Comparison of ENCODE assay signal across 1 cellular context in the genomic region with DNA sequence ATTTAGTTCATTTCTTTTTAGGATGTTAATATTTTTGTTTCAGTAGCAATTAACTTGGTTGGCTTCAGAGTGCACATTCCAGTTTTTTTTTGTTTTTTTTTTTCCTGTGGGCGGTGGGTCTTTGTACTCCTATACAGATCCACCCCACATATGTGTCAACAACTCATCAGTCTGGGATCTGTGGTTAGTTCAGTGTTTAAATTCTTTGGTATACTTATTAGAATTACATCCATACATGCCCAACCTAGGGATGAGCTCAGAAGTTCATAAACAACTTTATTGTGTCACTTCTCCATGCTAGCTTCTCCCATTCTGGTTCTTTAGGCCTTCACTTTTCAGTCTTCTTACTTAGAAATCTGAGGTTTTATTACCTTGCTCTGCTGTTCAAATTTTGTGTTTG.
TF ChIP-seq lines count a peak whose summit lies in the region.

No MANE protein-coding gene starts in this region.

TF ChIP-seq in IMR-90, 13 proteins besides CTCF, POLR2A, EP300 and RAD21:
- TF ChIP-seq NFE2L2 (IDR thresholded peaks at IDR 0.05; ENCODE audit: low read depth, low read length) = no peak
- TF ChIP-seq, protein P1, sequence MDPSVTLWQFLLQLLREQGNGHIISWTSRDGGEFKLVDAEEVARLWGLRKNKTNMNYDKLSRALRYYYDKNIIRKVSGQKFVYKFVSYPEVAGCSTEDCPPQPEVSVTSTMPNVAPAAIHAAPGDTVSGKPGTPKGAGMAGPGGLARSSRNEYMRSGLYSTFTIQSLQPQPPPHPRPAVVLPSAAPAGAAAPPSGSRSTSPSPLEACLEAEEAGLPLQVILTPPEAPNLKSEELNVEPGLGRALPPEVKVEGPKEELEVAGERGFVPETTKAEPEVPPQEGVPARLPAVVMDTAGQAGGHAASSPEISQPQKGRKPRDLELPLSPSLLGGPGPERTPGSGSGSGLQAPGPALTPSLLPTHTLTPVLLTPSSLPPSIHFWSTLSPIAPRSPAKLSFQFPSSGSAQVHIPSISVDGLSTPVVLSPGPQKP (IDR thresholded peaks at IDR 0.05; ENCODE audit: borderline replicate concordance, low read depth, low read length) = no peak
- TF ChIP-seq RCOR1 (IDR thresholded peaks at IDR 0.05; ENCODE audit: insufficient replicate concordance, low read length) = no peak
- TF ChIP-seq SMC3 (IDR thresholded peaks at IDR 0.05; ENCODE audit: low read depth, low read length) = no peak
- no peak for TF ChIP-seq FOS (IDR thresholded peaks at IDR 0.05; ENCODE audit: low read depth, low read length)
- no peak for TF ChIP-seq CEBPB (IDR thresholded peaks at IDR 0.05; ENCODE audit: low read depth, low read length)
- TF ChIP-seq, protein P2, sequence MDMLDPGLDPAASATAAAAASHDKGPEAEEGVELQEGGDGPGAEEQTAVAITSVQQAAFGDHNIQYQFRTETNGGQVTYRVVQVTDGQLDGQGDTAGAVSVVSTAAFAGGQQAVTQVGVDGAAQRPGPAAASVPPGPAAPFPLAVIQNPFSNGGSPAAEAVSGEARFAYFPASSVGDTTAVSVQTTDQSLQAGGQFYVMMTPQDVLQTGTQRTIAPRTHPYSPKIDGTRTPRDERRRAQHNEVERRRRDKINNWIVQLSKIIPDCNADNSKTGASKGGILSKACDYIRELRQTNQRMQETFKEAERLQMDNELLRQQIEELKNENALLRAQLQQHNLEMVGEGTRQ (IDR thresholded peaks at IDR 0.05; ENCODE audit: low read depth, low read length) = no peak
- no peak for TF ChIP-seq BHLHE40 (IDR thresholded peaks at IDR 0.05; ENCODE audit: low read depth, low read length)
- TF ChIP-seq MAFK (IDR thresholded peaks at IDR 0.05; ENCODE audit: low read depth, low read length) = no peak
- TF ChIP-seq MXI1 (IDR thresholded peaks at IDR 0.05; ENCODE audit: borderline replicate concordance, low read depth, low read length) = no peak
- no peak for TF ChIP-seq CHD1 (IDR thresholded peaks at IDR 0.05; ENCODE audit: low read depth, low read length)
- no peak for TF ChIP-seq RFX5 (IDR thresholded peaks at IDR 0.05; ENCODE audit: low read depth, low read length)
- TF ChIP-seq MAZ (IDR thresholded peaks at IDR 0.05; ENCODE audit: borderline replicate concordance, low read depth, low read length) = no peak
